In genomic region chr9:97502984-97503861, GRCh38 we compare ENCODE assay signal across 10 cellular contexts. TPM values are rescaled to one million over a fixed set of nuclear protein-coding genes. Genes with fewer than 3 reads are reported as not detected.
DNase-seq lines count a peak whose midpoint lies in the region; ATAC-seq, FAIRE-seq and TF ChIP-seq lines count a peak whose summit lies in the region.
"Had no signal": no experiment of that assay in that cellular context is flagged by ENCODE, and none has a peak within 500 bp of the region (broad histone marks: within the 10 kb centered on the region; RNA-seq: fewer than 3 reads in every experiment).

No MANE protein-coding gene starts in this region.

- peak; percentile 32; the same call in 1 of the 2 replicates for TF ChIP-seq POLR2A in GM12878 (IDR thresholded peaks at IDR 0.05; ENCODE audit: low read depth, low read length)
- no peak for TF ChIP-seq POLR2A in right lobe of liver (IDR thresholded peaks at IDR 0.05)
- no peak for TF ChIP-seq POLR2A in transverse colon (IDR thresholded peaks at IDR 0.05)

- CTCF ChIA-PET in GM12878 (lab: Yijun Ruan, JAX), result interaction anchor here (0.7 to 8.9 kb wide), 29 partner anchors 7 to 193 kb away, joined by 3 to 247 read pairs (median 7); partner anchors contain the start of genes NCBP1, TDRD7, TSTD2 and XPA

- peak overlapping the region; percentile 97 for H3K4me2 ChIP-seq in GM12878 (ENCODE audit: control insufficient read depth, insufficient read depth)

- peaks cover 20% of the 10 kb centered on the region for H3K27me3 Mint-ChIP-seq in activated T-cell treated with anti-CD3 and anti-CD28 coated beads, Interleukin-2, amount 50 U/mL, for 72 hours (ENCODE audit: low read depth)

- no peak for DNase-seq in activated T-cell treated with anti-CD3 and anti-CD28 coated beads, Interleukin-2, amount 50 U/mL, for 72 hours
- DNase-seq in activated T-cell treated with anti-CD3 and anti-CD28 coated beads for 4 hours (no peak), GM12878 (ENCODE audit: low read depth, low spot score) (no peak), right lobe of liver (no peak), transverse colon (no peak), hippocampal formation (lab: John Stamatoyannopoulos, UW) (no peak)

- H3K27ac ChIP-seq in GM12878 (ENCODE audit: control insufficient read depth, insufficient read depth) (peak overlapping the region; percentile 70), right lobe of liver (peak overlapping the region in 2 of 3 donors; percentile 71 to 86), transverse colon (peak overlapping the region; percentile 53 to 86 (median 82))
- H3K27ac ChIP-seq: foreskin keratinocyte, VCaP had no signal

- H3K9ac ChIP-seq in GM12878 (ENCODE audit: control insufficient read depth, insufficient read depth, low read length), result peak overlapping the region; percentile 78

- no peaks in the 10 kb centered on the region for H4K20me1 ChIP-seq in GM12878 (ENCODE audit: control insufficient read depth, insufficient read depth)

- H3K27me3 ChIP-seq in GM12878 (replicated peaks in 1 of 2; ENCODE audit: control insufficient read depth in 2 of 2, insufficient read depth in 2 of 2, low read length in 1 of 2) (no peaks in the 10 kb centered on the region), right lobe of liver (no peaks in the 10 kb centered on the region), transverse colon (peaks cover 53% of the 10 kb centered on the region)

- 0 out of 2 replicates have a peak, but pooled peaks have one; percentile 25 for TF ChIP-seq RAD21 in GM12878 (IDR thresholded peaks at IDR 0.05; ENCODE audit: insufficient read depth, low read depth, low read length)

- BruUV-seq in GM12878 (replicated peaks; lab: Mats Ljungman, UMichigan), result TSS peak; percentile 45

- in situ Hi-C loops in GM12878 (cut with MboI), result loop anchor here (10.0 kb wide), 1 partner anchor 1088 kb away; the partner anchor contains the start of gene ZNF367
- in situ Hi-C loops in transverse colon (cut with MboI; ENCODE audit: low pct_ligation_motif_present in 1 of 4, low pct_unique_long_range_greater_than_20kb in 1 of 4, low sequenced_read_pairs in 3 of 4), result no loop called here

- H3K36me3 ChIP-seq in GM12878 (ENCODE audit: control insufficient read depth in 2 of 2, insufficient read depth in 2 of 2, low read length in 1 of 2) (no peaks in the 10 kb centered on the region; a peak in 1 of 4 replicates), right lobe of liver (no peaks in the 10 kb centered on the region), transverse colon (no peaks in the 10 kb centered on the region)

- intact Hi-C loops in GM12878 (cut with micrococcal nuclease; ENCODE audit: unreplicated experiment), result loop anchor here (2.0 to 10.0 kb wide), 3 partner anchors 56 to 92 kb away; partner anchors contain the start of gene TDRD7
- intact Hi-C loops in right lobe of liver (cut with DNase I), result no loop called here
- intact Hi-C loops in transverse colon (cut with DNase I; ENCODE audit: low total_unique reads), result no loop called here

- TF ChIP-seq CTCF in GM12878 (IDR thresholded peaks at IDR 0.05 in 2 of 3, conservative IDR thresholded peaks at IDR 0.05 in 1 of 3; ENCODE audit: control insufficient read depth in 2 of 3, extremely low read depth in 1 of 3, insufficient read depth in 1 of 3, low read depth in 3 of 3, low read length in 3 of 3) (peak; percentile 4 to 45 (median 37); a peak in 4 of 6 replicates), right lobe of liver (IDR thresholded peaks at IDR 0.05) (no peak), transverse colon (IDR thresholded peaks at IDR 0.05) (no peak)

- H3K4me3 ChIP-seq in GM12878, result peak overlapping the region; percentile 86
- peak overlapping the region in 2 of 3 donors; percentile 91 to 93 for H3K4me3 ChIP-seq in right lobe of liver
- peak overlapping the region; percentile 63 to 94 (median 83) for H3K4me3 ChIP-seq in transverse colon

- peaks cover 0 to 2% of the 10 kb centered on the region in 2 donors for H3K36me3 Mint-ChIP-seq in activated T-cell treated with anti-CD3 and anti-CD28 coated beads, Interleukin-2, amount 50 U/mL, for 72 hours (ENCODE audit: insufficient read depth in 2 of 2)

- H3K4me3 Mint-ChIP-seq in activated T-cell treated with anti-CD3 and anti-CD28 coated beads, Interleukin-2, amount 50 U/mL, for 72 hours, result peak overlapping the region; percentile 80 to 90

- no peak for FAIRE-seq in GM12878 (lab: Jason Lieb, UNC)

- POLR2A ChIA-PET in GM12878 (lab: Charles Lee), result interaction anchor here (0.6 to 5.0 kb wide), 10 partner anchors 8 to 131 kb away, joined by 3 to 35 read pairs (median 4); no protein-coding TSS in a partner anchor

- no peak overlapping the region for H3K27ac Mint-ChIP-seq in activated T-cell treated with anti-CD3 and anti-CD28 coated beads, Interleukin-2, amount 50 U/mL, for 72 hours

- H3K9me3 Mint-ChIP-seq in activated T-cell treated with anti-CD3 and anti-CD28 coated beads, Interleukin-2, amount 50 U/mL, for 72 hours, result no peaks in the 10 kb centered on the region

- RAD21 ChIA-PET in GM12878 (lab: Charles Lee; ENCODE audit: unreplicated experiment), result interaction anchor here (0.8 to 6.1 kb wide), 18 partner anchors 7 to 649 kb away, joined by 3 to 144 read pairs (median 20); partner anchors contain the start of genes NCBP1, TDRD7, TSTD2 and ZNF782

- H3K9me3 ChIP-seq in GM12878 (replicated peaks; ENCODE audit: control insufficient read depth, insufficient read depth, low read length), result no peaks in the 10 kb centered on the region; the same call in 2 of the 3 replicates
- H3K9me3 ChIP-seq in right lobe of liver, result no peaks in the 10 kb centered on the region
- no peaks in the 10 kb centered on the region for H3K9me3 ChIP-seq in transverse colon

- SMC1A ChIA-PET in GM12878 (lab: Charles Lee; ENCODE audit: uncharacterized antibody, unreplicated experiment), result interaction anchor here (0.7 to 8.6 kb wide), 29 partner anchors 8 to 193 kb away, joined by 3 to 144 read pairs (median 4); partner anchors contain the start of genes NCBP1, TSTD2 and XPA

- 15% methylated on average over 17 of the region's 17 CpGs for WGBS in GM12878 (ENCODE audit: insufficient coverage, insufficient replicate concordance, low lambda C conversion rate, missing lambda C conversion rate)
- WGBS in right lobe of liver (ENCODE audit: insufficient coverage, low coverage, low lambda C conversion rate, missing lambda C conversion rate), result 53% methylated on average over 11 of the region's 17 CpGs
- WGBS in transverse colon (ENCODE audit: low coverage in 1 of 2), 2 donors, result 44% methylated on average over 5 to 17 of the region's 17 CpGs

- H3K4me1 ChIP-seq in GM12878 (ENCODE audit: control insufficient read depth, insufficient read depth, low read length) (peaks cover 40% of the 10 kb centered on the region), right lobe of liver (peaks cover 0 to 26% (median 9%) of the 10 kb centered on the region in 4 donors), transverse colon (peaks cover 7 to 37% (median 16%) of the 10 kb centered on the region in 4 donors)
- H3K4me1 ChIP-seq: foreskin keratinocyte had no signal

- TF ChIP-seq EP300 in GM12878 (IDR thresholded peaks at IDR 0.05; ENCODE audit: borderline replicate concordance in 1 of 2, control insufficient read depth in 1 of 2, low read depth in 2 of 2, low read length in 2 of 2) (no peak), transverse colon (IDR thresholded peaks at IDR 0.05; ENCODE audit: low read depth) (no peak)

- peaks cover 22% of the 10 kb centered on the region for H3K4me1 Mint-ChIP-seq in activated T-cell treated with anti-CD3 and anti-CD28 coated beads, Interleukin-2, amount 50 U/mL, for 72 hours (ENCODE audit: low read depth)

- ATAC-seq in activated T-cell treated with anti-CD3 and anti-CD28 coated beads, Interleukin-2, amount 50 U/mL, for 72 hours (replicated peaks in 1 of 2), result no peak
- peak; percentile 13 for ATAC-seq in GM12878
- no peak for ATAC-seq in right lobe of liver
- ATAC-seq in GM21786 (IDR thresholded peaks at IDR 0.05; ENCODE audit: unreplicated experiment), result no peak
- no peak for ATAC-seq in HG03097 (IDR thresholded peaks at IDR 0.05; ENCODE audit: low FRiP score, unreplicated experiment)

- peaks cover 56% of the 10 kb centered on the region for H3K79me2 ChIP-seq in GM12878 (ENCODE audit: control insufficient read depth, insufficient read depth, low read length)

- peak overlapping the region; percentile 77 for H2AFZ ChIP-seq in GM12878 (ENCODE audit: control insufficient read depth, low read depth, low read length)

TF ChIP-seq in GM12878, 131 proteins besides CTCF, POLR2A, EP300 and RAD21 (continues in another document):
- TF ChIP-seq SMC3 (IDR thresholded peaks at IDR 0.05; ENCODE audit: borderline replicate concordance, low read length) (peak; percentile 16; the same call in 1 of the 2 replicates), IKZF2 (IDR thresholded peaks at IDR 0.05) (peak in 1 of 2 experiments; percentile 31; a peak in 2 of 4 replicates), NBN (IDR thresholded peaks at IDR 0.05) (no peak), BRCA1 (IDR thresholded peaks at IDR 0.05; ENCODE audit: low read depth, low read length) (no peak), RCOR1 (conservative IDR thresholded peaks at IDR 0.05; ENCODE audit: low read depth, low read length) (no peak), SUZ12 (IDR thresholded peaks at IDR 0.05; ENCODE audit: unreplicated experiment) (no peak)

RNA-seq across cellular contexts. Expression of gene TMOD1, which starts 1.8 kb away (rescaled TPM):
- 1 to 10 TPM; 3.8 to 5.4 TPM for total RNA-seq in activated T-cell treated with anti-CD3 and anti-CD28 coated beads, Interleukin-2, amount 50 U/mL, for 72 hours
- 33.9 and 37.2 TPM in 2 replicates for total RNA-seq in GM12878 (2013; cell fraction: nucleolus; rRNA removed)
- total RNA-seq in GM12878 (2014; rRNA removed), result 8.4 and 8.5 TPM in 2 replicates
- 13.9 and 15.0 TPM in 2 replicates for total RNA-seq in GM12878 (2014; rRNA removed; fragmentation: Illumina TruSeq; extraction: Trizol)
- total RNA-seq in GM12878 (2021), result 28.4 and 29.0 TPM in 2 replicates
- 18.8 TPM for polyA plus RNA-seq in GM12878 (2011; ENCODE audit: low read depth)
- 4.0 and 4.9 TPM in 2 replicates for polyA plus RNA-seq in GM12878 (2011; rRNA removed)
- 3.9 and 5.9 TPM in 2 replicates for polyA plus RNA-seq in GM12878 (2011; cell fraction: cytosol; rRNA removed)
- 5.2 and 5.5 TPM in 2 replicates for polyA plus RNA-seq in GM12878 (2011; cell fraction: nucleus; rRNA removed)
- polyA plus RNA-seq in GM12878 (2012), result 20.5 and 27.3 TPM in 2 replicates
- polyA plus RNA-seq in GM12878 (2014; fragmentation: Illumina TruSeq; extraction: Trizol), result 31.3 and 38.8 TPM in 2 replicates
- 10 to 100 TPM; 11.1 to 16.9 TPM for polyA plus RNA-seq in GM12878 (2014; fragmentation: Nextera tagmentation; extraction: Ambion mirVana)
- 13.2 and 13.3 TPM in 2 replicates for polyA plus RNA-seq in GM12878 (2014; rRNA removed)
- polyA plus RNA-seq in GM12878 (2016; fragmentation: Nextera tagmentation; extraction: Ambion mirVana), result 10 to 100 TPM; 27.7 to 44.1 TPM
- polyA minus RNA-seq in GM12878 (2011; rRNA and poly(A)+ RNA removed), result 2.9 and 3.7 TPM in 2 replicates
- polyA minus RNA-seq in GM12878 (2011; cell fraction: cytosol; rRNA and poly(A)+ RNA removed), result 3.2 and 3.7 TPM in 2 replicates
- polyA minus RNA-seq in GM12878 (2011; cell fraction: nucleus; rRNA and poly(A)+ RNA removed), result 1.2 and 2.2 TPM in 2 replicates
- 10 to 100 TPM in 4 of 6 experiments, 1 to 10 TPM in 2; 5.9 to 14.3 (median 12.7) TPM for total RNA-seq in right lobe of liver
- total RNA-seq in transverse colon, result 10 to 100 TPM in 1 of 4 donors, 1 to 10 TPM in 3; 4.2 to 11.6 (median 7.1) TPM
- total RNA-seq: foreskin keratinocyte had no signal
- polyA plus RNA-seq: foreskin keratinocyte had no signal

Comparison
In these comparisons a context has a peak if more than half of its experiments do, and no peak if none do; other contexts are left out.
1. CTCF ChIP-seq: peak in GM12878 (3 of 3); none in right lobe of liver (0 of 4) and transverse colon (0 of 5).
2. Peak in every context shown above with its lines, with median percentiles within 50 percentile points of each other: H3K27ac ChIP-seq and H3K4me3 ChIP-seq.